8 cellular contexts compared by ENCODE assay signal in genomic region chr9:128684325-128685021, GRCh38. TPM values are rescaled to one million over a fixed set of nuclear protein-coding genes. Genes with fewer than 3 reads are reported as not detected.
DNase-seq lines count a peak whose midpoint lies in the region; ATAC-seq and TF ChIP-seq lines count a peak whose summit lies in the region.

No MANE protein-coding gene starts in this region.

- TF ChIP-seq CTCF in BE2C (IDR thresholded peaks at IDR 0.05; ENCODE audit: low read depth, low read length) = no peak
- no peak for TF ChIP-seq CTCF in LNCaP clone FGC (IDR thresholded peaks at IDR 0.05; ENCODE audit: control insufficient read depth, extremely low read depth, insufficient read depth)
- TF ChIP-seq CTCF in astrocyte of the spinal cord (IDR thresholded peaks at IDR 0.05; ENCODE audit: low read depth, low read length) = no peak

- no peaks in the 10 kb centered on the region for H3K9me3 ChIP-seq in BE2C

- peak; percentile 57 for DNase-seq in BE2C
- peak; percentile 85 for DNase-seq in LNCaP clone FGC (ENCODE audit: low read depth)
- peak; percentile 64 for DNase-seq in T-helper 9 cell
- DNase-seq in astrocyte of the spinal cord (ENCODE audit: low read depth, low spot score) = peak; percentile 60
- no peak for DNase-seq in occipital lobe (lab: John Stamatoyannopoulos, UW)

- peak overlapping the region; percentile 66 for H3K4me3 ChIP-seq in BE2C (ENCODE audit: low read depth, low read length)
- H3K4me3 ChIP-seq in LNCaP clone FGC (ENCODE audit: low read depth, low read length) = peak overlapping the region; percentile 97
- H3K4me3 ChIP-seq in astrocyte of the spinal cord (ENCODE audit: low read depth, low read length) = peak overlapping the region; percentile 67
- H3K4me3 ChIP-seq in iPS-11a (ENCODE audit: low read depth, low read length) = peak overlapping the region; percentile 97
- peak overlapping the region; percentile 39 to 70 (median 65) for H3K4me3 ChIP-seq in skin epidermis

- H3K4me1 ChIP-seq in BE2C = peaks cover 4% of the 10 kb centered on the region

- H3K27ac ChIP-seq in skin epidermis = peak overlapping the region; percentile 72 to 97 (median 88)

- no peaks in the 10 kb centered on the region for H3K27me3 ChIP-seq in BE2C

- H3K36me3 ChIP-seq in BE2C = no peaks in the 10 kb centered on the region; the same call in 1 of the 2 replicates

- in situ Hi-C loops in astrocyte of the spinal cord (cut with HindIII; ENCODE audit: low sequenced_read_pairs) = no loop called here

- ATAC-seq in GM19395 (IDR thresholded peaks at IDR 0.05; ENCODE audit: unreplicated experiment) = peak; percentile 44

RNA-seq across cellular contexts. Expression of gene SET, which starts 4.5 kb away (rescaled TPM):
- 442 TPM for polyA plus RNA-seq in BE2C (2012; ENCODE audit: insufficient read depth, insufficient read length, low read depth)
- 849 TPM for total RNA-seq in occipital lobe

RNA-seq across cellular contexts. Expression of gene PKN3, which starts 17.8 kb away (rescaled TPM):
- 8.3 TPM for polyA plus RNA-seq in BE2C (2012; ENCODE audit: insufficient read depth, insufficient read length, low read depth)
- 0.31 TPM for total RNA-seq in occipital lobe

RNA-seq across cellular contexts. Expression of gene DYNC2I2, which starts 27.8 kb away (rescaled TPM):
- polyA plus RNA-seq in BE2C (2012; ENCODE audit: insufficient read depth, insufficient read length, low read depth) = 84.7 TPM
- total RNA-seq in occipital lobe = 32.0 TPM

RNA-seq across cellular contexts. Expression of gene ZDHHC12, which starts 39.5 kb away (rescaled TPM):
- polyA plus RNA-seq in BE2C (2012; ENCODE audit: insufficient read depth, insufficient read length, low read depth) = 13.5 TPM
- 0.94 TPM for total RNA-seq in occipital lobe
